1 cellular context compared by ENCODE assay signal in the genomic region with DNA sequence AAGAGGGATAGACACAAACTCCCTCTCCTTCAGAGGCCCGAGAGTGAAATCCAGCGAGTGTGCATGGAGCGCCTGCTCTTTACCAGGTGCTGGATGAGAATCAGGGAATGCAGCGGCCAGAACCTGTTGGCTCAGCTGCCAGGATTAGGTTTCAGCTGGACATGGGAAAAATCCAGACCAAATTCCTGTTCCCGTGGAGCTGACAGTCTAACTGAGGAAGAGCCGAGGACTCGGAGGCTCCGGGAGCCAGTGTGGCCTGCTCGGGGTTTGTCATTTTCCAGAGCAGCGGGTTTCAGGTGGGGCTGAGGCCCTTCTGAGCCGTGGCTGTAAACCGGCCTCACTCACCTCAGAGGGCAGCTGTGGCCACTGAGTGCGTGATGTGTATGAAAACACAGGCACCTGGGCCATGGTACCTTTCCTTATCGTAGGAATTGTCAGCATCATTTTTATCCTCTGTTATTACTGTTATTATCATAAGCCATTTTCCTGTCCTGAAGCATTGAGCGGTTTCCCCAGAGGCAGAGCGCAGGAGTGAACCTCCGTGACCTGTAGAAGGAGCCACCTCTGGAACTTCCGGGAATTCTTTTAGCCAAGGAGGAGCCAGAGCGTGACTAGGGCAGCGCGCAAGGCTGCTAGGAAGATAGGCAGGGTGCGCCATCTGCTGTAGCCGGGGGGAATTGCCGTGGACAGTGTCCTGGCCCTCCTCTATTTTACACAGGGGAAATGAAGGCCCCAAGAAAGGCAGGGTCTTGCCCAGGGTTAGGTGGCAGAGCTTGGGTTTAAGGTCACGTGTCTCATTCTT.
A peak's percentile ranks its signal among the peaks of the same experiment; 100 is the strongest.
TF ChIP-seq lines count a peak whose summit lies in the region.

No MANE protein-coding gene starts in this region.

TF ChIP-seq in HepG2, 621 proteins besides CTCF, POLR2A, EP300 and RAD21 (continued from another document and continues in another):
- TF ChIP-seq, protein P1, sequence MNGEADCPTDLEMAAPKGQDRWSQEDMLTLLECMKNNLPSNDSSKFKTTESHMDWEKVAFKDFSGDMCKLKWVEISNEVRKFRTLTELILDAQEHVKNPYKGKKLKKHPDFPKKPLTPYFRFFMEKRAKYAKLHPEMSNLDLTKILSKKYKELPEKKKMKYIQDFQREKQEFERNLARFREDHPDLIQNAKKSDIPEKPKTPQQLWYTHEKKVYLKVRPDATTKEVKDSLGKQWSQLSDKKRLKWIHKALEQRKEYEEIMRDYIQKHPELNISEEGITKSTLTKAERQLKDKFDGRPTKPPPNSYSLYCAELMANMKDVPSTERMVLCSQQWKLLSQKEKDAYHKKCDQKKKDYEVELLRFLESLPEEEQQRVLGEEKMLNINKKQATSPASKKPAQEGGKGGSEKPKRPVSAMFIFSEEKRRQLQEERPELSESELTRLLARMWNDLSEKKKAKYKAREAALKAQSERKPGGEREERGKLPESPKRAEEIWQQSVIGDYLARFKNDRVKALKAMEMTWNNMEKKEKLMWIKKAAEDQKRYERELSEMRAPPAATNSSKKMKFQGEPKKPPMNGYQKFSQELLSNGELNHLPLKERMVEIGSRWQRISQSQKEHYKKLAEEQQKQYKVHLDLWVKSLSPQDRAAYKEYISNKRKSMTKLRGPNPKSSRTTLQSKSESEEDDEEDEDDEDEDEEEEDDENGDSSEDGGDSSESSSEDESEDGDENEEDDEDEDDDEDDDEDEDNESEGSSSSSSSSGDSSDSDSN (CRISPR knock-in tag; IDR thresholded peaks at IDR 0.05), result peak; percentile 79
- TF ChIP-seq, protein P2, sequence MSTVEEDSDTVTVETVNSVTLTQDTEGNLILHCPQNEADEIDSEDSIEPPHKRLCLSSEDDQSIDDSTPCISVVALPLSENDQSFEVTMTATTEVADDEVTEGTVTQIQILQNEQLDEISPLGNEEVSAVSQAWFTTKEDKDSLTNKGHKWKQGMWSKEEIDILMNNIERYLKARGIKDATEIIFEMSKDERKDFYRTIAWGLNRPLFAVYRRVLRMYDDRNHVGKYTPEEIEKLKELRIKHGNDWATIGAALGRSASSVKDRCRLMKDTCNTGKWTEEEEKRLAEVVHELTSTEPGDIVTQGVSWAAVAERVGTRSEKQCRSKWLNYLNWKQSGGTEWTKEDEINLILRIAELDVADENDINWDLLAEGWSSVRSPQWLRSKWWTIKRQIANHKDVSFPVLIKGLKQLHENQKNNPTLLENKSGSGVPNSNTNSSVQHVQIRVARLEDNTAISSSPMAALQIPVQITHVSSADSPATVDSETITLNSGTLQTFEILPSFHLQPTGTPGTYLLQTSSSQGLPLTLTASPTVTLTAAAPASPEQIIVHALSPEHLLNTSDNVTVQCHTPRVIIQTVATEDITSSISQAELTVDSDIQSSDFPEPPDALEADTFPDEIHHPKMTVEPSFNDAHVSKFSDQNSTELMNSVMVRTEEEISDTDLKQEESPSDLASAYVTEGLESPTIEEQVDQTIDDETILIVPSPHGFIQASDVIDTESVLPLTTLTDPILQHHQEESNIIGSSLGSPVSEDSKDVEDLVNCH (CRISPR knock-in tag; IDR thresholded peaks at IDR 0.05), result no peak
- TF ChIP-seq, protein P3, sequence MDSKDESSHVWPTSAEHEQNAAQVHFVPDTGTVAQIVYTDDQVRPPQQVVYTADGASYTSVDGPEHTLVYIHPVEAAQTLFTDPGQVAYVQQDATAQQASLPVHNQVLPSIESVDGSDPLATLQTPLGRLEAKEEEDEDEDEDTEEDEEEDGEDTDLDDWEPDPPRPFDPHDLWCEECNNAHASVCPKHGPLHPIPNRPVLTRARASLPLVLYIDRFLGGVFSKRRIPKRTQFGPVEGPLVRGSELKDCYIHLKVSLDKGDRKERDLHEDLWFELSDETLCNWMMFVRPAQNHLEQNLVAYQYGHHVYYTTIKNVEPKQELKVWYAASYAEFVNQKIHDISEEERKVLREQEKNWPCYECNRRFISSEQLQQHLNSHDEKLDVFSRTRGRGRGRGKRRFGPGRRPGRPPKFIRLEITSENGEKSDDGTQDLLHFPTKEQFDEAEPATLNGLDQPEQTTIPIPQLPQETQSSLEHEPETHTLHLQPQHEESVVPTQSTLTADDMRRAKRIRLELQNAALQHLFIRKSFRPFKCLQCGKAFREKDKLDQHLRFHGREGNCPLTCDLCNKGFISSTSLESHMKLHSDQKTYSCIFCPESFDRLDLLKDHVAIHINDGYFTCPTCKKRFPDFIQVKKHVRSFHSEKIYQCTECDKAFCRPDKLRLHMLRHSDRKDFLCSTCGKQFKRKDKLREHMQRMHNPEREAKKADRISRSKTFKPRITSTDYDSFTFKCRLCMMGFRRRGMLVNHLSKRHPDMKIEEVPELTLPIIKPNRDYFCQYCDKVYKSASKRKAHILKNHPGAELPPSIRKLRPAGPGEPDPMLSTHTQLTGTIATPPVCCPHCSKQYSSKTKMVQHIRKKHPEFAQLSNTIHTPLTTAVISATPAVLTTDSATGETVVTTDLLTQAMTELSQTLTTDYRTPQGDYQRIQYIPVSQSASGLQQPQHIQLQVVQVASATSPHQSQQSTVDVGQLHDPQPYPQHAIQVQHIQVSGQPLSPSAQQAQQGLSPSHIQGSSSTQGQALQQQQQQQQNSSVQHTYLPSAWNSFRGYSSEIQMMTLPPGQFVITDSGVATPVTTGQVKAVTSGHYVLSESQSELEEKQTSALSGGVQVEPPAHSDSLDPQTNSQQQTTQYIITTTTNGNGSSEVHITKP (CRISPR knock-in tag; IDR thresholded peaks at IDR 0.05; ENCODE audit: low read depth), result peak; percentile 19; the same call in 1 of the 2 replicates
- TF ChIP-seq, protein P4, sequence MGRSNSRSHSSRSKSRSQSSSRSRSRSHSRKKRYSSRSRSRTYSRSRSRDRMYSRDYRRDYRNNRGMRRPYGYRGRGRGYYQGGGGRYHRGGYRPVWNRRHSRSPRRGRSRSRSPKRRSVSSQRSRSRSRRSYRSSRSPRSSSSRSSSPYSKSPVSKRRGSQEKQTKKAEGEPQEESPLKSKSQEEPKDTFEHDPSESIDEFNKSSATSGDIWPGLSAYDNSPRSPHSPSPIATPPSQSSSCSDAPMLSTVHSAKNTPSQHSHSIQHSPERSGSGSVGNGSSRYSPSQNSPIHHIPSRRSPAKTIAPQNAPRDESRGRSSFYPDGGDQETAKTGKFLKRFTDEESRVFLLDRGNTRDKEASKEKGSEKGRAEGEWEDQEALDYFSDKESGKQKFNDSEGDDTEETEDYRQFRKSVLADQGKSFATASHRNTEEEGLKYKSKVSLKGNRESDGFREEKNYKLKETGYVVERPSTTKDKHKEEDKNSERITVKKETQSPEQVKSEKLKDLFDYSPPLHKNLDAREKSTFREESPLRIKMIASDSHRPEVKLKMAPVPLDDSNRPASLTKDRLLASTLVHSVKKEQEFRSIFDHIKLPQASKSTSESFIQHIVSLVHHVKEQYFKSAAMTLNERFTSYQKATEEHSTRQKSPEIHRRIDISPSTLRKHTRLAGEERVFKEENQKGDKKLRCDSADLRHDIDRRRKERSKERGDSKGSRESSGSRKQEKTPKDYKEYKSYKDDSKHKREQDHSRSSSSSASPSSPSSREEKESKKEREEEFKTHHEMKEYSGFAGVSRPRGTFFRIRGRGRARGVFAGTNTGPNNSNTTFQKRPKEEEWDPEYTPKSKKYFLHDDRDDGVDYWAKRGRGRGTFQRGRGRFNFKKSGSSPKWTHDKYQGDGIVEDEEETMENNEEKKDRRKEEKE (IDR thresholded peaks at IDR 0.05), result no peak
- TF ChIP-seq CENPX (CRISPR knock-in tag; IDR thresholded peaks at IDR 0.05), result no peak
- TF ChIP-seq, protein P5, sequence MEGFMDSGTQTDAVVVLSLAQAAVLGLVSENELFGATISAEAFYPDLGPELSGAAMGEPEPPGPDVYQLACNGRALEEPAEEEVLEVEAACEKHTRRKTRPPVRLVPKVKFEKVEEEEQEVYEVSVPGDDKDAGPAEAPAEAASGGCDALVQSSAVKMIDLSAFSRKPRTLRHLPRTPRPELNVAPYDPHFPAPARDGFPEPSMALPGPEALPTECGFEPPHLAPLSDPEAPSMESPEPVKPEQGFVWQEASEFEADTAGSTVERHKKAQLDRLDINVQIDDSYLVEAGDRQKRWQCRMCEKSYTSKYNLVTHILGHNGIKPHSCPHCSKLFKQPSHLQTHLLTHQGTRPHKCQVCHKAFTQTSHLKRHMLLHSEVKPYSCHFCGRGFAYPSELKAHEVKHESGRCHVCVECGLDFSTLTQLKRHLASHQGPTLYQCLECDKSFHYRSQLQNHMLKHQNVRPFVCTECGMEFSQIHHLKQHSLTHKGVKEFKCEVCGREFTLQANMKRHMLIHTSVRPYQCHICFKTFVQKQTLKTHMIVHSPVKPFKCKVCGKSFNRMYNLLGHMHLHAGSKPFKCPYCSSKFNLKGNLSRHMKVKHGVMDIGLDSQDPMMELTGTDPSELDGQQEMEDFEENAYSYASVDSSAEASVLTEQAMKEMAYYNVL (CRISPR knock-in tag; IDR thresholded peaks at IDR 0.05; ENCODE audit: borderline replicate concordance), result no peak; the same call in 1 of the 2 replicates
- no peak for TF ChIP-seq ZNF790 (CRISPR knock-in tag; IDR thresholded peaks at IDR 0.05; ENCODE audit: borderline replicate concordance)
- TF ChIP-seq NR2F1 (CRISPR knock-in tag; IDR thresholded peaks at IDR 0.05), result peak; percentile 73 to 85
- TF ChIP-seq, protein P6, sequence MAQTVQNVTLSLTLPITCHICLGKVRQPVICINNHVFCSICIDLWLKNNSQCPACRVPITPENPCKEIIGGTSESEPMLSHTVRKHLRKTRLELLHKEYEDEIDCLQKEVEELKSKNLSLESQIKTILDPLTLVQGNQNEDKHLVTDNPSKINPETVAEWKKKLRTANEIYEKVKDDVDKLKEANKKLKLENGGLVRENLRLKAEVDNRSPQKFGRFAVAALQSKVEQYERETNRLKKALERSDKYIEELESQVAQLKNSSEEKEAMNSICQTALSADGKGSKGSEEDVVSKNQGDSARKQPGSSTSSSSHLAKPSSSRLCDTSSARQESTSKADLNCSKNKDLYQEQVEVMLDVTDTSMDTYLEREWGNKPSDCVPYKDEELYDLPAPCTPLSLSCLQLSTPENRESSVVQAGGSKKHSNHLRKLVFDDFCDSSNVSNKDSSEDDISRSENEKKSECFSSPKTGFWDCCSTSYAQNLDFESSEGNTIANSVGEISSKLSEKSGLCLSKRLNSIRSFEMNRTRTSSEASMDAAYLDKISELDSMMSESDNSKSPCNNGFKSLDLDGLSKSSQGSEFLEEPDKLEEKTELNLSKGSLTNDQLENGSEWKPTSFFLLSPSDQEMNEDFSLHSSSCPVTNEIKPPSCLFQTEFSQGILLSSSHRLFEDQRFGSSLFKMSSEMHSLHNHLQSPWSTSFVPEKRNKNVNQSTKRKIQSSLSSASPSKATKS (CRISPR knock-in tag; IDR thresholded peaks at IDR 0.05), result no peak
- no peak for TF ChIP-seq TP53 (CRISPR knock-in tag; conservative IDR thresholded peaks at IDR 0.05)
- TF ChIP-seq, protein P7, sequence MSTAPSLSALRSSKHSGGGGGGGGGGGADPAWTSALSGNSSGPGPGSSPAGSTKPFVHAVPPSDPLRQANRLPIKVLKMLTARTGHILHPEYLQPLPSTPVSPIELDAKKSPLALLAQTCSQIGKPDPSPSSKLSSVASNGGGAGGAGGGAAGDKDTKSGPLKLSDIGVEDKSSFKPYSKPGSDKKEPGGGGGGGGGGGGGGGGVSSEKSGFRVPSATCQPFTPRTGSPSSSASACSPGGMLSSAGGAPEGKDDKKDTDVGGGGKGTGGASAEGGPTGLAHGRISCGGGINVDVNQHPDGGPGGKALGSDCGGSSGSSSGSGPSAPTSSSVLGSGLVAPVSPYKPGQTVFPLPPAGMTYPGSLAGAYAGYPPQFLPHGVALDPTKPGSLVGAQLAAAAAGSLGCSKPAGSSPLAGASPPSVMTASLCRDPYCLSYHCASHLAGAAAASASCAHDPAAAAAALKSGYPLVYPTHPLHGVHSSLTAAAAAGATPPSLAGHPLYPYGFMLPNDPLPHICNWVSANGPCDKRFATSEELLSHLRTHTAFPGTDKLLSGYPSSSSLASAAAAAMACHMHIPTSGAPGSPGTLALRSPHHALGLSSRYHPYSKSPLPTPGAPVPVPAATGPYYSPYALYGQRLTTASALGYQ (CRISPR knock-in tag; IDR thresholded peaks at IDR 0.05), result no peak
- TF ChIP-seq NFE2 (CRISPR knock-in tag; IDR thresholded peaks at IDR 0.05), result no peak
- TF ChIP-seq NCOA2 (CRISPR knock-in tag; IDR thresholded peaks at IDR 0.05), result no peak; the same call in none of the 2 replicates
- TF ChIP-seq HMG20B (CRISPR knock-in tag; conservative IDR thresholded peaks at IDR 0.05), result no peak
- no peak for TF ChIP-seq ATF7 (IDR thresholded peaks at IDR 0.05)
- TF ChIP-seq ATF7 (CRISPR knock-in tag; IDR thresholded peaks at IDR 0.05), result no peak; the same call in 1 of the 2 replicates
- peak; percentile 98 for TF ChIP-seq SMAD3 (CRISPR knock-in tag; IDR thresholded peaks at IDR 0.05)
- TF ChIP-seq RXRA (CRISPR knock-in tag; IDR thresholded peaks at IDR 0.05), result peak; percentile 94
- peak; percentile 14; the same call in 1 of the 2 replicates for TF ChIP-seq JUND (CRISPR knock-in tag; IDR thresholded peaks at IDR 0.05)
- TF ChIP-seq ZNF460 (CRISPR knock-in tag; IDR thresholded peaks at IDR 0.05; ENCODE audit: borderline replicate concordance), result no peak; the same call in 1 of the 2 replicates
- TF ChIP-seq, protein P8, sequence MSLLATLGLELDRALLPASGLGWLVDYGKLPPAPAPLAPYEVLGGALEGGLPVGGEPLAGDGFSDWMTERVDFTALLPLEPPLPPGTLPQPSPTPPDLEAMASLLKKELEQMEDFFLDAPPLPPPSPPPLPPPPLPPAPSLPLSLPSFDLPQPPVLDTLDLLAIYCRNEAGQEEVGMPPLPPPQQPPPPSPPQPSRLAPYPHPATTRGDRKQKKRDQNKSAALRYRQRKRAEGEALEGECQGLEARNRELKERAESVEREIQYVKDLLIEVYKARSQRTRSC (CRISPR knock-in tag; IDR thresholded peaks at IDR 0.05; ENCODE audit: low read depth), result 0 out of 2 replicates have a peak, but pooled peaks have one; percentile 89
- TF ChIP-seq, protein P9, sequence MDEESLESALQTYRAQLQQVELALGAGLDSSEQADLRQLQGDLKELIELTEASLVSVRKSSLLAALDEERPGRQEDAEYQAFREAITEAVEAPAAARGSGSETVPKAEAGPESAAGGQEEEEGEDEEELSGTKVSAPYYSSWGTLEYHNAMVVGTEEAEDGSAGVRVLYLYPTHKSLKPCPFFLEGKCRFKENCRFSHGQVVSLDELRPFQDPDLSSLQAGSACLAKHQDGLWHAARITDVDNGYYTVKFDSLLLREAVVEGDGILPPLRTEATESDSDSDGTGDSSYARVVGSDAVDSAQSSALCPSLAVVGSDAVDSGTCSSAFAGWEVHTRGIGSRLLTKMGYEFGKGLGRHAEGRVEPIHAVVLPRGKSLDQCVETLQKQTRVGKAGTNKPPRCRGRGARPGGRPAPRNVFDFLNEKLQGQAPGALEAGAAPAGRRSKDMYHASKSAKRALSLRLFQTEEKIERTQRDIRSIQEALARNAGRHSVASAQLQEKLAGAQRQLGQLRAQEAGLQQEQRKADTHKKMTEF (CRISPR knock-in tag; IDR thresholded peaks at IDR 0.05), result peak; percentile 93
- TF ChIP-seq, protein P10, sequence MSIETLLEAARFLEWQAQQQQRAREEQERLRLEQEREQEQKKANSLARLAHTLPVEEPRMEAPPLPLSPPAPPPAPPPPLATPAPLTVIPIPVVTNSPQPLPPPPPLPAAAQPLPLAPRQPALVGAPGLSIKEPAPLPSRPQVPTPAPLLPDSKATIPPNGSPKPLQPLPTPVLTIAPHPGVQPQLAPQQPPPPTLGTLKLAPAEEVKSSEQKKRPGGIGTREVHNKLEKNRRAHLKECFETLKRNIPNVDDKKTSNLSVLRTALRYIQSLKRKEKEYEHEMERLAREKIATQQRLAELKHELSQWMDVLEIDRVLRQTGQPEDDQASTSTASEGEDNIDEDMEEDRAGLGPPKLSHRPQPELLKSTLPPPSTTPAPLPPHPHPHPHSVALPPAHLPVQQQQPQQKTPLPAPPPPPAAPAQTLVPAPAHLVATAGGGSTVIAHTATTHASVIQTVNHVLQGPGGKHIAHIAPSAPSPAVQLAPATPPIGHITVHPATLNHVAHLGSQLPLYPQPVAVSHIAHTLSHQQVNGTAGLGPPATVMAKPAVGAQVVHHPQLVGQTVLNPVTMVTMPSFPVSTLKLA (IDR thresholded peaks at IDR 0.05), result peak; percentile 39; the same call in 1 of the 2 replicates
- TF ChIP-seq MBD4 (IDR thresholded peaks at IDR 0.05; ENCODE audit: borderline replicate concordance, low read length), result no peak
- TF ChIP-seq PTBP1 (IDR thresholded peaks at IDR 0.05; ENCODE audit: low read depth, low read length, poor library complexity, severe bottlenecking), result no peak
- TF ChIP-seq SOX13 (IDR thresholded peaks at IDR 0.05), result 0 out of 2 replicates have a peak, but pooled peaks have one; percentile 23
- TF ChIP-seq SOX13 (CRISPR knock-in tag; conservative IDR thresholded peaks at IDR 0.05 in 1 of 2, IDR thresholded peaks at IDR 0.05 in 1 of 2), result peak; percentile 35 to 50; a peak in 1 of 4 replicates
